In the genomic region with DNA sequence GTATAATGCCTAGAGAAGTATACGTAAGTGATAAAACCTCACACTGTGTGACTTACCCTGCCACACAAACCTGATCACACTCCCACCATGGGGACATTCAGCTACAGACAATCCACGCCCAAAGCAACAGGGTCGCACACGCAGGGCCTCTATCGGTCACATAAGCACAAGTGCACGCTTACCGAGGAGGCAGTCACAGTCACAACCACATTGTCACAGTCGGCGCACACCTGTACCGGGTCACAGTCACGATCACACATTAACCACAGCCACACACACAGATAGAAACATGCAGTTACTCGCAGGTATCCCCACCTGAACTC, we compare ENCODE assay signal across 8 cellular contexts. TPM values are rescaled to one million over a fixed set of nuclear protein-coding genes. Genes with fewer than 3 reads are reported as not detected.
DNase-seq lines count a peak whose midpoint lies in the region; ATAC-seq and TF ChIP-seq lines count a peak whose summit lies in the region.

No MANE protein-coding gene starts in this region.

- H4K20me1 ChIP-seq in OCI-LY1 (ENCODE audit: insufficient read depth, low read length), result no peaks in the 10 kb centered on the region

- H3F3A ChIP-seq in OCI-LY1 (ENCODE audit: insufficient read depth, low read length), result 0 out of 2 replicates have a peak, but pooled peaks cover 6% of the 10 kb centered on the region

- H3K36me3 ChIP-seq in ACC112 (ENCODE audit: insufficient read depth, low read length), result no peaks in the 10 kb centered on the region
- H3K36me3 ChIP-seq in OCI-LY1 (ENCODE audit: insufficient read depth, low read length), result peaks cover 11% of the 10 kb centered on the region; the same call in 1 of the 2 replicates

- in situ Hi-C loops in astrocyte of the spinal cord (cut with HindIII; ENCODE audit: low sequenced_read_pairs), result no loop called here

- H3K4me3 Mint-ChIP-seq in immature natural killer cell, result peak overlapping the region; percentile 98 to 99 (median 99)

- peaks cover 13% of the 10 kb centered on the region for H3K79me2 ChIP-seq in ACC112 (ENCODE audit: control insufficient read depth, insufficient read depth, low read length, unreplicated experiment)
- H3K79me2 ChIP-seq in OCI-LY1 (ENCODE audit: insufficient read depth, low read length), result peaks cover 7% of the 10 kb centered on the region; the same call in 1 of the 2 replicates

- peak overlapping the region; percentile 83 for H3K9ac ChIP-seq in OCI-LY1 (ENCODE audit: low read length)

- no peaks in the 10 kb centered on the region for H3K9me2 ChIP-seq in OCI-LY1 (ENCODE audit: low read depth, low read length)

- DNase-seq in astrocyte of the spinal cord (ENCODE audit: low read depth, low spot score) (peak; percentile 2), immature natural killer cell (no peak), T1000 (lab: John Stamatoyannopoulos, UW) (no peak)
- DNase-seq in stimulated activated CD8-positive, alpha-beta memory T cell treated with anti-CD3 and anti-CD28 coated beads, Interleukin-15, amount 100 ng/mL, for 48 hours (ENCODE audit: low read depth in 2 of 2), result peak; percentile 15 to 34

- peak overlapping the region; percentile 84; the same call in 1 of the 2 replicates for H3K27ac ChIP-seq in ACC112 (ENCODE audit: low read depth, low read length)
- peak overlapping the region; percentile 89 for H3K27ac ChIP-seq in OCI-LY1 (ENCODE audit: low read depth, low read length, poor library complexity, severe bottlenecking)

- peak overlapping the region; percentile 95 for H3K4me3 ChIP-seq in ACC112 (ENCODE audit: low read depth, low read length)
- peak overlapping the region; percentile 81 for H3K4me3 ChIP-seq in GM12875 (ENCODE audit: low read depth, low read length)
- peak overlapping the region; percentile 71 for H3K4me3 ChIP-seq in OCI-LY1 (ENCODE audit: low read depth, low read length, poor library complexity, severe bottlenecking)
- peak overlapping the region; percentile 82 for H3K4me3 ChIP-seq in astrocyte of the spinal cord (ENCODE audit: low read depth, low read length)

- TF ChIP-seq CTCF in GM12875 (IDR thresholded peaks at IDR 0.05; ENCODE audit: borderline replicate concordance, insufficient read depth, low read depth, low read length) (0 out of 2 replicates have a peak, but pooled peaks have one; percentile 7), OCI-LY1 (IDR thresholded peaks at IDR 0.05; ENCODE audit: low read length) (peak; percentile 47), astrocyte of the spinal cord (IDR thresholded peaks at IDR 0.05; ENCODE audit: low read depth, low read length) (no peak)

- ATAC-seq in HG03045 (IDR thresholded peaks at IDR 0.05; ENCODE audit: unreplicated experiment), result peak; percentile 13

- H3K27me3 Mint-ChIP-seq in immature natural killer cell (ENCODE audit: low read depth in 3 of 3), result peaks cover 7 to 13% (median 7%) of the 10 kb centered on the region in 3 donors

- peak overlapping the region; percentile 97 to 99 (median 98) for H3K27ac Mint-ChIP-seq in immature natural killer cell

- H3K4me1 ChIP-seq in ACC112 (ENCODE audit: control insufficient read depth, insufficient read depth, low read length, unreplicated experiment) (peaks cover 5% of the 10 kb centered on the region), OCI-LY1 (ENCODE audit: insufficient read depth, low read length, severe bottlenecking) (peaks cover 30% of the 10 kb centered on the region)

- H3K4me1 Mint-ChIP-seq in immature natural killer cell, result peaks cover 30 to 35% of the 10 kb centered on the region in 2 donors

- peaks cover 3 to 8% (median 4%) of the 10 kb centered on the region in 3 donors for H3K36me3 Mint-ChIP-seq in immature natural killer cell

- peaks cover 0 to 7% (median 0%) of the 10 kb centered on the region in 6 donors for H3K9me3 Mint-ChIP-seq in immature natural killer cell

- no peaks in the 10 kb centered on the region for H3K9me3 ChIP-seq in OCI-LY1 (ENCODE audit: low read length)

- H3K4me2 ChIP-seq in OCI-LY1 (ENCODE audit: low read length), result peak overlapping the region; percentile 66

- H2AFZ ChIP-seq in ACC112 (ENCODE audit: low read length, unreplicated experiment), result peak overlapping the region; percentile 99
- H2AFZ ChIP-seq in OCI-LY1 (ENCODE audit: low read length), result no peak overlapping the region

- H3K27me3 ChIP-seq in ACC112 (ENCODE audit: insufficient read depth, low read length) (no peaks in the 10 kb centered on the region), OCI-LY1 (ENCODE audit: insufficient read depth, low read length) (no peaks in the 10 kb centered on the region)

RNA-seq across cellular contexts. Expression of gene ZNF566, which starts 0.6 kb away (rescaled TPM):
- 10 to 100 TPM; 10.9 to 14.3 (median 11.6) TPM for polyA plus RNA-seq in immature natural killer cell

RNA-seq across cellular contexts. Expression of gene ZNF260, which starts 39.3 kb away (rescaled TPM):
- polyA plus RNA-seq in immature natural killer cell, result 10 to 100 TPM in 1 of 3 donors, 1 to 10 TPM in 2; 2.9 to 17.3 (median 6.4) TPM

Comparison
In these comparisons a context has a peak if more than half of its experiments do, and no peak if none do; other contexts are left out.
1. DNase-seq: peak in astrocyte of the spinal cord (single experiment) and stimulated activated CD8-positive, alpha-beta memory T cell treated with anti-CD3 and anti-CD28 coated beads, Interleukin-15, amount 100 ng/mL, for 48 hours (2 of 2); none in immature natural killer cell (0 of 3) and T1000 (single experiment).
2. Peak in every context shown above with its lines, with median percentiles within 50 percentile points of each other: H3K4me3 ChIP-seq.